16 cellular contexts compared by ENCODE assay signal in the genomic region with DNA sequence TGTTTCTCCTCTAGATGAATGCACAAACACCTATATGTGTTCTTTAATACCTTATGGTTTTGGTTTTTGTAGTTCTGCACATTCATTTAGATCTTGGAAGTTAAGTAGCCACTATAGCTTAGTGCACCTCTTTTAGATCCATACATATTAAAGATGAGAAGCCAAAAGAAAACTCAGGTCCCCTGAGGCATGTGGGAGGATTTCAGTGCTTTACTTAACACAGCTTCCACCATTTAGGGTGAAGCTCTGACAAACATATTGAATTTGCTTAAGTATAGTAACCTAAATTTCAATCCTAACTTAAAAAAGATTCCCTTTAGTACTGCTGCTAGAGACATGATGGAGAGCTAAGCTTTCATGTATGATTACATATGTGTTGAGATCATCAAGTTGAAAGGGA.
"Had no signal": no experiment of that assay in that cellular context is flagged by ENCODE, and none has a peak within 500 bp of the region (broad histone marks: within the 10 kb centered on the region; RNA-seq: fewer than 3 reads in every experiment).

No MANE protein-coding gene starts in this region.

- H3K4me1 Mint-ChIP-seq: brain, endodermal cell, nephron progenitor cell had no signal

- ATAC-seq: activated CD8-positive, alpha-beta memory T cell treated with anti-CD3 and anti-CD28 coated beads, Interleukin-2, amount 10 ng/mL, durations not matched to agents 7 days and 5 days; esophagus mucosa; left cardiac atrium; lower lobe of right lung; pancreas had no signal

- H3K9me3 Mint-ChIP-seq: endodermal cell, nephron progenitor cell had no signal

- H3K27ac Mint-ChIP-seq: activated CD8-positive, alpha-beta memory T cell treated with anti-CD3 and anti-CD28 coated beads, Interleukin-2, amount 10 ng/mL, durations not matched to agents 7 days and 5 days; brain; endodermal cell; nephron progenitor cell had no signal

- H3K4me3 Mint-ChIP-seq: activated CD8-positive, alpha-beta memory T cell treated with anti-CD3 and anti-CD28 coated beads, Interleukin-2, amount 10 ng/mL, durations not matched to agents 7 days and 5 days; brain; endodermal cell; nephron progenitor cell had no signal

- H3K27me3 Mint-ChIP-seq: activated CD8-positive, alpha-beta memory T cell treated with anti-CD3 and anti-CD28 coated beads, Interleukin-2, amount 10 ng/mL, durations not matched to agents 7 days and 5 days had no signal

- H3K27ac ChIP-seq: lower lobe of right lung, pancreas, thyroid gland had no signal

- DNase-seq: activated CD4-positive, alpha-beta T cell treated with anti-CD3 and anti-CD28 coated beads, Interleukin-2, amount 50 U/mL, for 4 hours; activated CD8-positive, alpha-beta memory T cell treated with anti-CD3 and anti-CD28 coated beads, Interleukin-2, amount 10 ng/mL, durations not matched to agents 7 days and 5 days; activated T-cell treated with anti-CD3 and anti-CD28 coated beads, Interleukin-2, amount 50 U/mL, for 48 hours; amniotic stem cell; dermis blood vessel endothelial cell; endodermal cell; glutamatergic neuron; left cardiac atrium; lower lobe of right lung; nephron progenitor cell; pancreas; stimulated activated CD4-positive, alpha-beta T cell treated with anti-CD3 and anti-CD28 coated beads, Interleukin-4, amount 100 ng/mL, for 4 hours; T-helper 2 cell; thyroid gland had no signal

- H3K27me3 ChIP-seq: pancreas, thyroid gland had no signal

- H3K4me1 ChIP-seq: pancreas, thyroid gland had no signal

- H3K36me3 ChIP-seq: lower lobe of right lung, pancreas, thyroid gland had no signal

- H3K36me3 Mint-ChIP-seq: brain had no signal

- H3K9me3 ChIP-seq: lower lobe of right lung, pancreas, thyroid gland had no signal

- H3K4me3 ChIP-seq: lower lobe of right lung, pancreas, thyroid gland had no signal
